In the genomic region with DNA sequence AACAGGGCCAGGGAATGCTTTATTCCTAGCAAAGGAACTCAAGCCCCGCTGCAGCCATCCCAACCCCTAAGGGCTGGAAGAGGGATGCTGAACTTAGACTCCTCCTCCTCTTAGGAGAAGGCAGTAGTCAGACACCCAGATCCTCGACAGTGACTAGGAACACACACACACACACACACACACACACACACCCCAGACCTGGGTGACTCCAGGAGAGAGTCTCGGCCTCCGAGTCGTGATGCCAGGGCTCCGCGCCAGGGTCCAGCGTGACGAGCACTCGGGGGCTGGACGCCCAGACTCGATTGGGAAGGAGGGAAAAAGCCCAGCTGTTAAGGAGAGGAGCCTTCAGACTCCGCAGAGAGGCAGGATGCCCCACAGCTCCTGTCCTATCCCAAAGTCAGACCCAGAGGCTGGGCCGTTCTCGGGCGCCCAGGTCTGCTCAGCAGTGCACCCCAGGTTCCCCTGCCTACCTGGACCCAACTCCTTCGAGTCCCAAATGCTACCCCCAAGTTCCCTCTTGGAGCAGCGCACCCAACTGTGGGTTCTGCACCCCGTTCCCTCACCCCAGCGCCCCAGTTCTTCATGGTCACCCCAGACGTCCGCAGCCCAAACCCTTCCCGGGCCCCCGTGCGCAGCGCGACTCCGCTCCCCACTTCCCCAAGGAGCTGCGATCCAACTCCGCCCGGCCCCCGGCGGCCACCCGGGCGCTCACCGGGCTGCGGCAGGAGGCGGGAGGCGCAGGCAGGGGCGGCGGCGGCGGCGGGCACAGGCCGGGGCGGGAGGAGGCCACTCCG, we compare ENCODE assay signal across 8 cellular contexts. TPM values are rescaled to one million over a fixed set of nuclear protein-coding genes. Genes with fewer than 3 reads are reported as not detected.
DNase-seq lines count a peak whose midpoint lies in the region; ATAC-seq and TF ChIP-seq lines count a peak whose summit lies in the region.

No MANE protein-coding gene starts in this region.

- POLR2A ChIA-PET in HEK293T (lab: Yijun Ruan, JAX), result interaction anchor here (0.7 to 2.8 kb wide), 9 partner anchors 9 to 70 kb away, joined by 3 to 21 read pairs (median 4); a partner anchor contains a TSS

- peak overlapping the region; percentile 49 for H3K27ac Mint-ChIP-seq in activated T-helper 1 cell treated with anti-CD3 and anti-CD28 coated beads, Interleukin-12 subunit alpha, Interleukin-12 subunit beta, Interleukin-2, Interleukin-4 antibody, amounts not matched to agents 30 ng/mL and 10 ng/mL and 1 ng/mL, durations not matched to agents 14 hours and 24 hours and 36 hours

- H3K4me3 Mint-ChIP-seq in activated T-helper 1 cell treated with anti-CD3 and anti-CD28 coated beads, Interleukin-12 subunit alpha, Interleukin-12 subunit beta, Interleukin-2, Interleukin-4 antibody, amounts not matched to agents 30 ng/mL and 10 ng/mL and 1 ng/mL, durations not matched to agents 14 hours and 24 hours and 36 hours, result peak overlapping the region; percentile 92

- no peak for DNase-seq in GM12864 (ENCODE audit: low read depth)
- DNase-seq in activated T-helper 1 cell treated with anti-CD3 and anti-CD28 coated beads, Interleukin-12 subunit alpha, Interleukin-12 subunit beta, Interleukin-2, Interleukin-4 antibody, amounts not matched to agents 30 ng/mL and 10 ng/mL and 1 ng/mL, durations not matched to agents 14 hours and 24 hours and 36 hours (ENCODE audit: low spot score), result no peak
- peak; percentile 77 for DNase-seq in cardiac septum (ENCODE audit: low spot score)
- DNase-seq in pons (ENCODE audit: low spot score), result peak; percentile 22
- DNase-seq in stimulated activated CD4-positive, alpha-beta T cell treated with anti-CD3 and anti-CD28 coated beads, Interleukin-12 subunit alpha, Interleukin-12 subunit beta, amount 100 ng/mL, for 4 hours, result no peak
- DNase-seq in HEK293T (ENCODE audit: extremely low spot score), result no peak

- intact Hi-C loops in activated T-helper 1 cell treated with anti-CD3 and anti-CD28 coated beads, Interleukin-12 subunit alpha, Interleukin-12 subunit beta, Interleukin-2, Interleukin-4 antibody, amounts not matched to agents 30 ng/mL and 10 ng/mL and 1 ng/mL, durations not matched to agents 14 hours and 24 hours and 36 hours (cut with micrococcal nuclease), result loop anchor here (1.0 to 10.0 kb wide), 8 partner anchors 21 to 1423 kb away; a partner anchor contains a TSS
- intact Hi-C loops in cardiac septum (cut with DNase I), result loop anchor here (2.0 kb wide), 1 partner anchor 63 kb away; no protein-coding TSS in a partner anchor

- peaks cover 50% of the 10 kb centered on the region for H3K4me1 Mint-ChIP-seq in activated T-helper 1 cell treated with anti-CD3 and anti-CD28 coated beads, Interleukin-12 subunit alpha, Interleukin-12 subunit beta, Interleukin-2, Interleukin-4 antibody, amounts not matched to agents 30 ng/mL and 10 ng/mL and 1 ng/mL, durations not matched to agents 14 hours and 24 hours and 36 hours (ENCODE audit: low read depth)

- ATAC-seq in HG03039 (IDR thresholded peaks at IDR 0.05; ENCODE audit: unreplicated experiment) (peak; percentile 4), HG02973 (IDR thresholded peaks at IDR 0.05; ENCODE audit: unreplicated experiment) (no peak)

- H3K4me3 ChIP-seq in GM12864 (ENCODE audit: low read depth, low read length), result peak overlapping the region; percentile 74

- H3K27me3 Mint-ChIP-seq in activated T-helper 1 cell treated with anti-CD3 and anti-CD28 coated beads, Interleukin-12 subunit alpha, Interleukin-12 subunit beta, Interleukin-2, Interleukin-4 antibody, amounts not matched to agents 30 ng/mL and 10 ng/mL and 1 ng/mL, durations not matched to agents 14 hours and 24 hours and 36 hours (ENCODE audit: insufficient read depth), result peaks cover 10% of the 10 kb centered on the region

- CTCF ChIA-PET in HEK293T (lab: Yijun Ruan, JAX), result interaction anchor here (1.0 to 5.3 kb wide), 4 partner anchors 7 to 61 kb away, joined by 3 to 34 read pairs (median 6); no protein-coding TSS in a partner anchor

- no peak for TF ChIP-seq CTCF in GM12864 (IDR thresholded peaks at IDR 0.05; ENCODE audit: low read depth, low read length, missing control alignments)

- no peaks in the 10 kb centered on the region for H3K9me3 Mint-ChIP-seq in activated T-helper 1 cell treated with anti-CD3 and anti-CD28 coated beads, Interleukin-12 subunit alpha, Interleukin-12 subunit beta, Interleukin-2, Interleukin-4 antibody, amounts not matched to agents 30 ng/mL and 10 ng/mL and 1 ng/mL, durations not matched to agents 14 hours and 24 hours and 36 hours

- H3K36me3 Mint-ChIP-seq in activated T-helper 1 cell treated with anti-CD3 and anti-CD28 coated beads, Interleukin-12 subunit alpha, Interleukin-12 subunit beta, Interleukin-2, Interleukin-4 antibody, amounts not matched to agents 30 ng/mL and 10 ng/mL and 1 ng/mL, durations not matched to agents 14 hours and 24 hours and 36 hours (ENCODE audit: low read depth), result peaks cover 9% of the 10 kb centered on the region

TF ChIP-seq in HEK293T, 16 proteins besides CTCF, POLR2A, EP300 and RAD21:
- TF ChIP-seq FOXK2 (IDR thresholded peaks at IDR 0.05) (no peak), CTBP1 (IDR thresholded peaks at IDR 0.05; ENCODE audit: borderline replicate concordance) (no peak), FOXM1 (IDR thresholded peaks at IDR 0.05; ENCODE audit: borderline replicate concordance) (no peak), ARNT (IDR thresholded peaks at IDR 0.05) (no peak), L3MBTL2 (conservative IDR thresholded peaks at IDR 0.05) (no peak), FOXA1 (IDR thresholded peaks at IDR 0.05) (no peak), BHLHE40 (IDR thresholded peaks at IDR 0.05; ENCODE audit: borderline replicate concordance) (no peak), TARDBP (IDR thresholded peaks at IDR 0.05) (no peak), SUZ12 (IDR thresholded peaks at IDR 0.05) (no peak), ZNF384 (IDR thresholded peaks at IDR 0.05) (no peak), HDGF (IDR thresholded peaks at IDR 0.05; ENCODE audit: borderline replicate concordance) (no peak), ELF4 (IDR thresholded peaks at IDR 0.05) (no peak), NFRKB (IDR thresholded peaks at IDR 0.05) (no peak), SP1 (IDR thresholded peaks at IDR 0.05) (no peak), LEF1 (IDR thresholded peaks at IDR 0.05; ENCODE audit: borderline replicate concordance) (no peak)
- TF ChIP-seq, protein P1, sequence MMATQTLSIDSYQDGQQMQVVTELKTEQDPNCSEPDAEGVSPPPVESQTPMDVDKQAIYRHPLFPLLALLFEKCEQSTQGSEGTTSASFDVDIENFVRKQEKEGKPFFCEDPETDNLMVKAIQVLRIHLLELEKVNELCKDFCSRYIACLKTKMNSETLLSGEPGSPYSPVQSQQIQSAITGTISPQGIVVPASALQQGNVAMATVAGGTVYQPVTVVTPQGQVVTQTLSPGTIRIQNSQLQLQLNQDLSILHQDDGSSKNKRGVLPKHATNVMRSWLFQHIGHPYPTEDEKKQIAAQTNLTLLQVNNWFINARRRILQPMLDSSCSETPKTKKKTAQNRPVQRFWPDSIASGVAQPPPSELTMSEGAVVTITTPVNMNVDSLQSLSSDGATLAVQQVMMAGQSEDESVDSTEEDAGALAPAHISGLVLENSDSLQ (IDR thresholded peaks at IDR 0.05), result no peak

RNA-seq across cellular contexts. Expression of a gene that starts 0.4 kb away (rescaled TPM):
- total RNA-seq in activated T-helper 1 cell treated with anti-CD3 and anti-CD28 coated beads, Interleukin-12 subunit alpha, Interleukin-12 subunit beta, Interleukin-2, Interleukin-4 antibody, amounts not matched to agents 30 ng/mL and 10 ng/mL and 1 ng/mL, durations not matched to agents 14 hours and 24 hours and 36 hours, result 10.1 and 16.5 TPM in 2 replicates
- total RNA-seq in cardiac septum, result 1.1 TPM

RNA-seq across cellular contexts. Expression of a gene that starts 52.6 kb away (rescaled TPM):
- 71.0 and 76.1 TPM in 2 replicates for total RNA-seq in activated T-helper 1 cell treated with anti-CD3 and anti-CD28 coated beads, Interleukin-12 subunit alpha, Interleukin-12 subunit beta, Interleukin-2, Interleukin-4 antibody, amounts not matched to agents 30 ng/mL and 10 ng/mL and 1 ng/mL, durations not matched to agents 14 hours and 24 hours and 36 hours
- total RNA-seq in cardiac septum, result 0.43 TPM

Comparison
In these comparisons a context has a peak if more than half of its experiments do, and no peak if none do; other contexts are left out.
1. DNase-seq: peak in cardiac septum (single experiment) and pons (single experiment); none in GM12864 (single experiment), activated T-helper 1 cell treated with anti-CD3 and anti-CD28 coated beads, Interleukin-12 subunit alpha, Interleukin-12 subunit beta, Interleukin-2, Interleukin-4 antibody, amounts not matched to agents 30 ng/mL and 10 ng/mL and 1 ng/mL, durations not matched to agents 14 hours and 24 hours and 36 hours (single experiment), stimulated activated CD4-positive, alpha-beta T cell treated with anti-CD3 and anti-CD28 coated beads, Interleukin-12 subunit alpha, Interleukin-12 subunit beta, amount 100 ng/mL, for 4 hours (single experiment) and HEK293T (single experiment).
2. RNA of a gene that starts 52.6 kb away (total RNA-seq): 71.0 to 76.1 TPM in activated T-helper 1 cell treated with anti-CD3 and anti-CD28 coated beads, Interleukin-12 subunit alpha, Interleukin-12 subunit beta, Interleukin-2, Interleukin-4 antibody, amounts not matched to agents 30 ng/mL and 10 ng/mL and 1 ng/mL, durations not matched to agents 14 hours and 24 hours and 36 hours; 0.43 TPM in cardiac septum (single experiment); every median in the first group is over 10 times any median in the second.